13 cellular contexts compared by ENCODE assay signal in genomic region chr16:30115238-30115637, GRCh38. TPM values are rescaled to one million over a fixed set of nuclear protein-coding genes. Genes with fewer than 3 reads are reported as not detected.
DNase-seq lines count a peak whose midpoint lies in the region; ATAC-seq and TF ChIP-seq lines count a peak whose summit lies in the region.
"Had no signal": no experiment of that assay in that cellular context is flagged by ENCODE, and none has a peak within 500 bp of the region (broad histone marks: within the 10 kb centered on the region; RNA-seq: fewer than 3 reads in every experiment).

No MANE protein-coding gene starts in this region.

- H3K9ac ChIP-seq in neural progenitor cell = no peak overlapping the region

- peak overlapping the region; percentile 56 for H3K27ac Mint-ChIP-seq in activated naive CD8-positive, alpha-beta T cell treated with anti-CD3 and anti-CD28 coated beads, Interleukin-2, amount 10 ng/mL, durations not matched to agents 7 days and 5 days
- no peak overlapping the region for H3K27ac Mint-ChIP-seq in activated naive CD8-positive, alpha-beta T cell treated with anti-CD3 and anti-CD28 coated beads, Interleukin-2, amount 50 U/mL, for 24 hours
- peak overlapping the region; percentile 79 to 84 for H3K27ac Mint-ChIP-seq in T-cell
- H3K27ac Mint-ChIP-seq in neural progenitor cell = no peak overlapping the region

- H3K4me1 Mint-ChIP-seq in activated naive CD8-positive, alpha-beta T cell treated with anti-CD3 and anti-CD28 coated beads, Interleukin-2, amount 10 ng/mL, durations not matched to agents 7 days and 5 days = peaks cover 14% of the 10 kb centered on the region
- H3K4me1 Mint-ChIP-seq in activated naive CD8-positive, alpha-beta T cell treated with anti-CD3 and anti-CD28 coated beads, Interleukin-2, amount 50 U/mL, for 24 hours = peaks cover 8% of the 10 kb centered on the region
- H3K4me1 Mint-ChIP-seq in T-cell (peaks cover 19 to 36% (median 26%) of the 10 kb centered on the region in 3 donors), neural progenitor cell (peaks cover 5% of the 10 kb centered on the region)

- peaks cover 29% of the 10 kb centered on the region for H4K20me1 ChIP-seq in neural progenitor cell (ENCODE audit: low read depth)

- H3K36me3 ChIP-seq in left lung = peaks cover 0 to 93% of the 10 kb centered on the region in 2 donors
- H3K36me3 ChIP-seq in neural progenitor cell = no peaks in the 10 kb centered on the region

- no peak for TF ChIP-seq CTCF in left lung (IDR thresholded peaks at IDR 0.05)
- TF ChIP-seq CTCF in neural progenitor cell (IDR thresholded peaks at IDR 0.05) = no peak

- peaks cover 0 to 25% of the 10 kb centered on the region in 2 donors for H3K4me1 ChIP-seq in left lung
- no peaks in the 10 kb centered on the region for H3K4me1 ChIP-seq in neural progenitor cell

- no peaks in the 10 kb centered on the region for H3K9me3 Mint-ChIP-seq in activated naive CD8-positive, alpha-beta T cell treated with anti-CD3 and anti-CD28 coated beads, Interleukin-2, amount 10 ng/mL, durations not matched to agents 7 days and 5 days
- H3K9me3 Mint-ChIP-seq in activated naive CD8-positive, alpha-beta T cell treated with anti-CD3 and anti-CD28 coated beads, Interleukin-2, amount 50 U/mL, for 24 hours = no peaks in the 10 kb centered on the region
- H3K9me3 Mint-ChIP-seq in T-cell = no peaks in the 10 kb centered on the region
- H3K9me3 Mint-ChIP-seq in neural progenitor cell = no peaks in the 10 kb centered on the region

- POLR2A ChIA-PET in activated naive CD8-positive, alpha-beta T cell treated with anti-CD3 and anti-CD28 coated beads, Interleukin-2, amount 10 ng/mL, durations not matched to agents 7 days and 5 days (lab: Charles Lee) = interaction anchor here (0.5 to 4.8 kb wide), 2 partner anchors 70 to 442 kb away, joined by 3 to 30 read pairs; no protein-coding TSS in a partner anchor
- POLR2A ChIA-PET in T-cell (lab: Charles Lee) = no interaction called here

- peaks cover 22% of the 10 kb centered on the region for H3K36me3 Mint-ChIP-seq in activated naive CD8-positive, alpha-beta T cell treated with anti-CD3 and anti-CD28 coated beads, Interleukin-2, amount 10 ng/mL, durations not matched to agents 7 days and 5 days
- peaks cover 3% of the 10 kb centered on the region for H3K36me3 Mint-ChIP-seq in activated naive CD8-positive, alpha-beta T cell treated with anti-CD3 and anti-CD28 coated beads, Interleukin-2, amount 50 U/mL, for 24 hours (ENCODE audit: low read depth)
- H3K36me3 Mint-ChIP-seq in T-cell (peaks cover 17% of the 10 kb centered on the region), neural progenitor cell (peaks cover 11% of the 10 kb centered on the region)

- ATAC-seq in activated naive CD8-positive, alpha-beta T cell treated with anti-CD3 and anti-CD28 coated beads, Interleukin-2, amount 10 ng/mL, durations not matched to agents 7 days and 5 days (ENCODE audit: low read depth) = peak; percentile 10
- no peak for ATAC-seq in activated naive CD8-positive, alpha-beta T cell treated with anti-CD3 and anti-CD28 coated beads, Interleukin-2, amount 50 U/mL, for 24 hours
- ATAC-seq in T-cell (replicated peaks in 1 of 4) (peak in 3 of 4 experiments; percentile 40 to 64 (median 48)), left lung (peak; percentile 85), GM18505 (IDR thresholded peaks at IDR 0.05; ENCODE audit: unreplicated experiment) (no peak)
- ATAC-seq: heart right ventricle had no signal

- no peak overlapping the region for H3K27ac ChIP-seq in left lung
- no peak overlapping the region for H3K27ac ChIP-seq in neural progenitor cell
- H3K27ac ChIP-seq: left ventricle myocardium inferior had no signal

- TF ChIP-seq POLR2A in GM18505 (IDR thresholded peaks at IDR 0.05; ENCODE audit: borderline replicate concordance, extremely low read depth, insufficient read depth, insufficient read length) = no peak

- peaks cover 29% of the 10 kb centered on the region for H3F3A ChIP-seq in neural progenitor cell (ENCODE audit: low read depth)

- H3K4me3 Mint-ChIP-seq in activated naive CD8-positive, alpha-beta T cell treated with anti-CD3 and anti-CD28 coated beads, Interleukin-2, amount 10 ng/mL, durations not matched to agents 7 days and 5 days = no peak overlapping the region
- H3K4me3 Mint-ChIP-seq in activated naive CD8-positive, alpha-beta T cell treated with anti-CD3 and anti-CD28 coated beads, Interleukin-2, amount 50 U/mL, for 24 hours = no peak overlapping the region
- H3K4me3 Mint-ChIP-seq in T-cell (peak overlapping the region in 1 of 3 donors; percentile 28), neural progenitor cell (no peak overlapping the region)

- H3K4me3 ChIP-seq in left lung = no peak overlapping the region
- no peak overlapping the region for H3K4me3 ChIP-seq in neural progenitor cell
- H3K4me3 ChIP-seq: heart right ventricle, left ventricle myocardium inferior had no signal

- no peak overlapping the region for H3K4me2 ChIP-seq in neural progenitor cell

- no peaks in the 10 kb centered on the region for H3K79me2 ChIP-seq in neural progenitor cell (ENCODE audit: low read depth)

- CTCF ChIA-PET in T-cell (lab: Charles Lee) = interaction anchor here in 1 of 2 donors (0.6 to 0.7 kb wide), 3 partner anchors 65 to 402 kb away, joined by 4 to 10 read pairs (median 4); no protein-coding TSS in a partner anchor

- intact Hi-C loops in left lung (cut with DNase I) = no loop called here

- H3K27me3 ChIP-seq in left lung = no peaks in the 10 kb centered on the region
- no peaks in the 10 kb centered on the region for H3K27me3 ChIP-seq in neural progenitor cell
- H3K27me3 ChIP-seq: heart right ventricle had no signal

- H3K9me3 ChIP-seq in left lung (no peaks in the 10 kb centered on the region), neural progenitor cell (ENCODE audit: low read depth) (no peaks in the 10 kb centered on the region)
- H3K9me3 ChIP-seq: heart right ventricle, left ventricle myocardium inferior had no signal

- DNase-seq in activated naive CD8-positive, alpha-beta T cell treated with anti-CD3 and anti-CD28 coated beads, Interleukin-2, amount 10 ng/mL, durations not matched to agents 7 days and 5 days = no peak
- DNase-seq in activated naive CD8-positive, alpha-beta T cell treated with anti-CD3 and anti-CD28 coated beads, Interleukin-2, amount 50 U/mL, for 24 hours = no peak
- DNase-seq in T-cell = peak in 3 of 34 experiments; percentile 25 to 30 (median 27)
- DNase-seq in left lung = peak in 1 of 2 donors; percentile 59
- peak; percentile 59 for DNase-seq in ureter (ENCODE audit: low spot score)
- DNase-seq in stimulated activated CD4-positive, alpha-beta T cell treated with anti-CD3 and anti-CD28 coated beads, Interleukin-2, amount 100 ng/mL, for 24 hours = no peak
- DNase-seq in neural progenitor cell (ENCODE audit: low spot score) = no peak
- DNase-seq: activated CD4-positive, CD25-positive, alpha-beta regulatory T cell; heart right ventricle; left ventricle myocardium inferior; NCI-H526 treated with DMSO at 0.1 percent for 48 hours had no signal

- no peaks in the 10 kb centered on the region for H3K27me3 Mint-ChIP-seq in activated naive CD8-positive, alpha-beta T cell treated with anti-CD3 and anti-CD28 coated beads, Interleukin-2, amount 10 ng/mL, durations not matched to agents 7 days and 5 days
- no peaks in the 10 kb centered on the region for H3K27me3 Mint-ChIP-seq in activated naive CD8-positive, alpha-beta T cell treated with anti-CD3 and anti-CD28 coated beads, Interleukin-2, amount 50 U/mL, for 24 hours
- H3K27me3 Mint-ChIP-seq in T-cell = no peaks in the 10 kb centered on the region
- peaks cover 6% of the 10 kb centered on the region for H3K27me3 Mint-ChIP-seq in neural progenitor cell (ENCODE audit: insufficient read depth, low read depth)

- no peak overlapping the region for H2AFZ ChIP-seq in neural progenitor cell (replicated peaks)

RNA-seq across cellular contexts. Expression of gene GDPD3, which starts 1.9 kb away (rescaled TPM):
- 10 to 100 TPM; 14.3 to 18.6 TPM for total RNA-seq in activated naive CD8-positive, alpha-beta T cell treated with anti-CD3 and anti-CD28 coated beads, Interleukin-2, amount 10 ng/mL, durations not matched to agents 7 days and 5 days
- total RNA-seq in T-cell = 10 to 100 TPM; 11.1 to 27.2 (median 22.1) TPM
- 1 to 10 TPM; 5.6 to 9.0 TPM for total RNA-seq in left lung
- 53.1 TPM for total RNA-seq in ureter
- 0.12 and 0.13 TPM in 2 replicates for total RNA-seq in neural progenitor cell (ENCODE audit: low replicate concordance)

RNA-seq across cellular contexts. Expression of gene MAPK3, which starts 7.8 kb away (rescaled TPM):
- total RNA-seq in activated naive CD8-positive, alpha-beta T cell treated with anti-CD3 and anti-CD28 coated beads, Interleukin-2, amount 10 ng/mL, durations not matched to agents 7 days and 5 days = 10 to 100 TPM; 77.6 to 81.4 TPM
- total RNA-seq in T-cell = 10 to 100 TPM; 55.5 to 76.0 (median 63.2) TPM
- total RNA-seq in left lung = 10 to 100 TPM; 70.1 to 95.1 TPM
- 96.4 TPM for total RNA-seq in ureter
- 20.9 and 41.1 TPM in 2 replicates for total RNA-seq in neural progenitor cell (ENCODE audit: low replicate concordance)

RNA-seq across cellular contexts. Expression of gene YPEL3, which starts 19.2 kb away (rescaled TPM):
- 100 to 1,000 TPM; 135 to 139 TPM for total RNA-seq in activated naive CD8-positive, alpha-beta T cell treated with anti-CD3 and anti-CD28 coated beads, Interleukin-2, amount 10 ng/mL, durations not matched to agents 7 days and 5 days
- total RNA-seq in T-cell (100 to 1,000 TPM; 105 to 277 (median 226) TPM), left lung (10 to 100 TPM; 57.5 to 79.5 TPM), ureter (31.0 TPM), neural progenitor cell (ENCODE audit: low replicate concordance) (6.8 and 30.7 TPM in 2 replicates)

RNA-seq across cellular contexts. Expression of gene TBX6, which starts 23.5 kb away (rescaled TPM):
- 1 to 10 TPM; 2.4 to 3.0 TPM for total RNA-seq in activated naive CD8-positive, alpha-beta T cell treated with anti-CD3 and anti-CD28 coated beads, Interleukin-2, amount 10 ng/mL, durations not matched to agents 7 days and 5 days
- total RNA-seq in T-cell (1 to 10 TPM; 1.4 to 2.0 (median 1.5) TPM), left lung (1 to 10 TPM; 1.6 TPM), ureter (8.9 TPM), neural progenitor cell (ENCODE audit: low replicate concordance) (0.39 and 2.8 TPM in 2 replicates)
- total RNA-seq: Daoy had no signal

RNA-seq across cellular contexts. Expression of gene PPP4C, which starts 39.4 kb away (rescaled TPM):
- 100 to 1,000 TPM; 123 to 133 TPM for total RNA-seq in activated naive CD8-positive, alpha-beta T cell treated with anti-CD3 and anti-CD28 coated beads, Interleukin-2, amount 10 ng/mL, durations not matched to agents 7 days and 5 days
- 100 to 1,000 TPM in 2 of 5 donors, 10 to 100 TPM in 3; 71.2 to 110 (median 97.9) TPM for total RNA-seq in T-cell
- total RNA-seq in left lung = 10 to 100 TPM; 82.5 to 89.8 TPM
- 88.9 TPM for total RNA-seq in ureter
- total RNA-seq in neural progenitor cell (ENCODE audit: low replicate concordance) = 93.3 and 166 TPM in 2 replicates

Comparison
In these comparisons a context has a peak if more than half of its experiments do, and no peak if none do; other contexts are left out.
1. ATAC-seq: peak in activated naive CD8-positive, alpha-beta T cell treated with anti-CD3 and anti-CD28 coated beads, Interleukin-2, amount 10 ng/mL, durations not matched to agents 7 days and 5 days (single experiment), T-cell (3 of 4) and left lung (single experiment); none in activated naive CD8-positive, alpha-beta T cell treated with anti-CD3 and anti-CD28 coated beads, Interleukin-2, amount 50 U/mL, for 24 hours (single experiment) and GM18505 (single experiment).
2. H3K27ac Mint-ChIP-seq: peak in activated naive CD8-positive, alpha-beta T cell treated with anti-CD3 and anti-CD28 coated beads, Interleukin-2, amount 10 ng/mL, durations not matched to agents 7 days and 5 days (single experiment) and T-cell (2 of 2); none in activated naive CD8-positive, alpha-beta T cell treated with anti-CD3 and anti-CD28 coated beads, Interleukin-2, amount 50 U/mL, for 24 hours (single experiment) and neural progenitor cell (single experiment).